ENCODE assay signal across 9 cellular contexts in the genomic region with DNA sequence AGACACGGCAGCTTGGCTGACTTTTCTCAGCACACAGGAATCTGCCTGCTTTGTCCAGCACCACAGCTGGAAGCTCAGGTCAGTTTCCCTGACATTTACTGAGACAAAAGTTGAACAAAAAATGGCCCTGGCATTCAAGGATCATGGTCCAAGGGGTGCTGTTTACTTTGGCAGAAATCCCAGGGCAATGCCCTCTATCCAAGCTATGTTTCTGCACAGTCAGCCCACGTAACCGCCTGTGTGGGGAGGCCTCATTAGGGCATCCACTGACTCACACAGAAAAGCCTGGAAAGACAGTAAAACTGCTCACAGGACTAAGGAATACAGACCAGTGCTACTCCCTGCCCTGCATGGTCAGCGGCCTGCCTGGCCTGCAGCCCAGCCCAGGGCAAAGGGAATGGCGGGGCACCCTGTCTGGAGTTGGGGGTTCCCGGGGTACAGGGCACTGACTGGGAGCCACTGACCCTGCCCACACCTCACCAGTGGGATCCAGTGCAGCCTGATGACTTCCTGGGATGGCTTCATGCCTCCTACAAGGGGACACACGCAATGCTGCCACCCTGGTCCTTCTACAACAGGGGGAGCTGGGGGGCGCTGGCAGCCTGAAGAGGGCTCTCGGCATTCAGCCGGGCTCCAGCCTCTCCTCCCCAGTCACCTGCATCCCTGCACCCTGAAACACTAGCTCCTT.
DNase-seq lines count a peak whose midpoint lies in the region; ATAC-seq, FAIRE-seq and TF ChIP-seq lines count a peak whose summit lies in the region.
"Had no signal": no experiment of that assay in that cellular context is flagged by ENCODE, and none has a peak within 500 bp of the region (broad histone marks: within the 10 kb centered on the region; RNA-seq: fewer than 3 reads in every experiment).

No MANE protein-coding gene starts in this region.

- H3K14ac ChIP-seq in H9 (ENCODE audit: insufficient read depth, low read length) = no peak overlapping the region

- no peak overlapping the region for H4K5ac ChIP-seq in H9 (ENCODE audit: insufficient read length, low read depth, low read length)

- ATAC-seq in gastroesophageal sphincter (peak; percentile 42), HG02970 (IDR thresholded peaks at IDR 0.05; ENCODE audit: low FRiP score, unreplicated experiment) (no peak), GM21360 (IDR thresholded peaks at IDR 0.05; ENCODE audit: unreplicated experiment) (no peak)
- no peak for ATAC-seq in activated CD4-positive, CD25-positive, alpha-beta regulatory T cell treated with anti-CD3 and anti-CD28 coated beads, Interleukin-2, amount 50 U/mL, for 24 hours

- H3K27me3 ChIP-seq in H9 (ENCODE audit: insufficient read depth, low read length) = no peaks in the 10 kb centered on the region
- no peaks in the 10 kb centered on the region for H3K27me3 ChIP-seq in SJSA1 (replicated peaks)
- no peaks in the 10 kb centered on the region for H3K27me3 ChIP-seq in gastroesophageal sphincter
- no peaks in the 10 kb centered on the region for H3K27me3 ChIP-seq in small intestine (ENCODE audit: control insufficient read depth in 2 of 2, insufficient read depth in 2 of 2, low read length in 2 of 2)

- no peak for FAIRE-seq in small intestine (lab: Jason Lieb, UNC)

- H4K91ac ChIP-seq in H9 (ENCODE audit: insufficient read length, low read depth, low read length) = no peak overlapping the region

- H3T11ph ChIP-seq in H9 (ENCODE audit: low read length) = no peak overlapping the region

- DNase-seq in H9 (no peak), SJSA1 (ENCODE audit: low read depth in 1 of 2, low spot score in 2 of 2) (peak; percentile 67 to 81), small intestine (peak; percentile 94), midbrain (lab: John Stamatoyannopoulos, UW) (no peak)
- DNase-seq: NCI-H2107 had no signal

- no peaks in the 10 kb centered on the region for H3K4me1 ChIP-seq in H9 (ENCODE audit: insufficient read depth, low read length)
- peaks cover 14% of the 10 kb centered on the region for H3K4me1 ChIP-seq in SJSA1 (replicated peaks)
- H3K4me1 ChIP-seq in gastroesophageal sphincter = peaks cover 0 to 15% (median 0%) of the 10 kb centered on the region in 3 donors
- no peaks in the 10 kb centered on the region for H3K4me1 ChIP-seq in small intestine (ENCODE audit: control insufficient read depth in 2 of 2, insufficient read depth in 1 of 2, low read depth in 1 of 2, low read length in 1 of 2)

- no peak overlapping the region for H3K18ac ChIP-seq in H9 (ENCODE audit: insufficient read length, low read depth, low read length)

- TF ChIP-seq POLR2A in gastroesophageal sphincter (IDR thresholded peaks at IDR 0.05) = no peak

- H3K23me2 ChIP-seq in H9 (ENCODE audit: insufficient read length, low read depth, low read length, poor library complexity, severe bottlenecking) = no peaks in the 10 kb centered on the region

- no peak overlapping the region for H3K4me3 ChIP-seq in SJSA1
- no peak overlapping the region for H3K4me3 ChIP-seq in gastroesophageal sphincter
- H3K4me3 ChIP-seq in small intestine (ENCODE audit: low read depth in 1 of 2, low read length in 2 of 2) = no peak overlapping the region

- H2AK5ac ChIP-seq in H9 (ENCODE audit: insufficient read length, low read length) = no peak overlapping the region

- no peaks in the 10 kb centered on the region for H3K4me1 Mint-ChIP-seq in H9

- peak overlapping the region in 1 of 3 experiments; percentile 5; a peak in 1 of 7 replicates for H3K27ac Mint-ChIP-seq in H9

- no peaks in the 10 kb centered on the region for H3K79me2 ChIP-seq in H9 (ENCODE audit: insufficient read depth, low read length)

- H3K9me3 Mint-ChIP-seq in H9 = no peaks in the 10 kb centered on the region

- no peak overlapping the region for H2BK15ac ChIP-seq in H9 (ENCODE audit: low read depth, low read length)

- H3K23ac ChIP-seq in H9 (ENCODE audit: insufficient read length, low read depth, low read length) = no peak overlapping the region

- H3K27ac ChIP-seq in H9 (ENCODE audit: insufficient read length, low read depth, low read length) (no peak overlapping the region), SJSA1 (peak overlapping the region; percentile 44), gastroesophageal sphincter (peak overlapping the region in 2 of 4 donors; percentile 45 to 54), small intestine (ENCODE audit: low read depth in 1 of 2, low read length in 1 of 2) (peak overlapping the region; percentile 35 to 80)

- H2AFZ ChIP-seq in H9 (ENCODE audit: low read length) = no peak overlapping the region

- WGBS in H9 (ENCODE audit: extremely low coverage, insufficient read length, low lambda C conversion rate) = no CpG with 5 or more reads among the region's 10 CpGs
- WGBS in gastroesophageal sphincter (ENCODE audit: low coverage in 1 of 2), 2 donors = 73 to 84% methylated on average over 2 to 5 of the region's 10 CpGs
- 51 to 66% (median 59%) methylated on average over 10 of the region's 10 CpGs for WGBS in small intestine, 3 donors

- no peak overlapping the region for H3K4me2 ChIP-seq in H9 (ENCODE audit: insufficient read depth, insufficient read length, low read length)

- no peaks in the 10 kb centered on the region for H3K9me3 ChIP-seq in H9 (ENCODE audit: control insufficient read depth, low read depth, low read length)
- no peaks in the 10 kb centered on the region for H3K9me3 ChIP-seq in SJSA1 (replicated peaks)
- H3K9me3 ChIP-seq in gastroesophageal sphincter = no peaks in the 10 kb centered on the region
- H3K9me3 ChIP-seq in small intestine (ENCODE audit: control insufficient read depth, low read depth) = no peaks in the 10 kb centered on the region

- no peak for TF ChIP-seq EP300 in gastroesophageal sphincter (IDR thresholded peaks at IDR 0.05)

- H3K27me3 Mint-ChIP-seq in H9 (ENCODE audit: low read depth) = no peaks in the 10 kb centered on the region

- H3K9ac ChIP-seq in H9 (ENCODE audit: extremely low read depth, insufficient read length, low read length) = no peak overlapping the region

- H3K36me3 Mint-ChIP-seq in H9 (ENCODE audit: insufficient read depth in 1 of 3, low read depth in 3 of 3) = peaks cover 68 to 87% (median 85%) of the 10 kb centered on the region in 3 experiments

- H3K4me3 Mint-ChIP-seq in H9 = no peak overlapping the region

- no peak overlapping the region for H3K56ac ChIP-seq in H9 (ENCODE audit: insufficient read length, low read depth, low read length)

- H3K79me1 ChIP-seq in H9 (ENCODE audit: insufficient read depth, low read depth, low read length, poor library complexity, severe bottlenecking) = no peaks in the 10 kb centered on the region

- no peak overlapping the region for H3K4ac ChIP-seq in H9 (ENCODE audit: low read depth, low read length)

- peaks cover 62% of the 10 kb centered on the region for H3K36me3 ChIP-seq in SJSA1
- H3K36me3 ChIP-seq in gastroesophageal sphincter = peaks cover 0 to 91% of the 10 kb centered on the region in 2 donors
- H3K36me3 ChIP-seq in small intestine (ENCODE audit: control insufficient read depth in 2 of 2, insufficient read depth in 2 of 2, low read length in 2 of 2) = no peaks in the 10 kb centered on the region

- no peak overlapping the region for H2BK12ac ChIP-seq in H9 (ENCODE audit: insufficient read length, low read depth, low read length)

- H2BK20ac ChIP-seq in H9 (ENCODE audit: low read depth, low read length, poor library complexity, severe bottlenecking) = no peak overlapping the region

- TF ChIP-seq CTCF in H9 (conservative IDR thresholded peaks at IDR 0.05) (peak; percentile 17; the same call in 2 of the 3 replicates), gastroesophageal sphincter (IDR thresholded peaks at IDR 0.05) (no peak)

- H4K8ac ChIP-seq in H9 (replicated peaks; ENCODE audit: insufficient read length, low read depth, low read length) = no peak overlapping the region

- no peaks in the 10 kb centered on the region for H4K20me1 ChIP-seq in H9 (ENCODE audit: control insufficient read depth, insufficient read depth, insufficient read length)

- H2BK5ac ChIP-seq in H9 (ENCODE audit: insufficient read length, low read length) = no peak overlapping the region

- no peak overlapping the region for H2BK120ac ChIP-seq in H9 (ENCODE audit: low read depth, low read length, poor library complexity, severe bottlenecking)

Comparison
In these comparisons a context has a peak if more than half of its experiments do, and no peak if none do; other contexts are left out.
1. DNase-seq: peak in SJSA1 (2 of 2) and small intestine (single experiment); none in H9 (single experiment) and midbrain (single experiment).